8 cellular contexts compared by ENCODE assay signal in the genomic region with DNA sequence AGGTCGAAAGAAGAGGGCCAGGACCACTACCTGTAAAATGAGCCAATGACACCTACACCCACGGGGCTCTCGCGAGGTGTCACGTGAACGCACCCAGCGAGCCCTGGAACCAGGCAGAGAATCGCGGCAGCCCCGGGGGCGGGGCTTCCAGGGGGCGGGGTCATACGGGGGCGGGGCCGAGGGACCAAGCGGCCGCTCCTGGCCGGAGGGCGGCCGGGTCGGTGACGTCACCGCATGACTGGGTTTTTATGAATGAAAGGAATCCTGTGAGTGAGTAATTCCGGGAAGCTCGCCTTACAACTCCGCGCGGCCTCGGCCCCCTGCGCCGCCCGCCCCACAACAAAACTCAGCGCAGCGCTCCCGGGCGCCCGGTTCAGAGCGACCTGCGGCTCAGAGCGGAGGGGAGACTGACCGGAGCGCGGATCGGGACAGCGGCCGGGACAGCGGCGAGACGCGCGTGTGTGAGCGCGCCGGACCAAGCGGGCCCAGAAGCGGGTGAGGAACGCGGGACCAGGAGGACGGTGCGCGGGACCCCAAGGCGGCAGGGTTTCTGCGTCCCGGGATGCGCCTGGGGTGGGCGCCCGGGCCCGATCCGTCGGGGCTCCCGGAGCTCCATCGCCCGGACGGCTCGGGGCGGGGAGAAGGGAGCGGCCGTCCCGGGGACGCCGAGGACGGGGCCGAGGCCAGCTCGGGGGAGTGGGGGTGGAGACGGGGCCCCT. TPM values are rescaled to one million over a fixed set of nuclear protein-coding genes. Genes with fewer than 3 reads are reported as not detected.
A peak's percentile ranks its signal among the peaks of the same experiment; 100 is the strongest.
DNase-seq lines count a peak whose midpoint lies in the region; ATAC-seq and TF ChIP-seq lines count a peak whose summit lies in the region.

A gene (plus strand): TSS at position 277 of the 719 bp plus-strand sequence. CDS start 11,860 bp downstream, outside the sequence.

- peaks cover 18% of the 10 kb centered on the region; the same call in 1 of the 2 replicates for H3F3A ChIP-seq in PC-9 (ENCODE audit: insufficient read depth, low read depth)

- H3K79me2 ChIP-seq in PC-9 (ENCODE audit: low read depth) = peaks cover 45% of the 10 kb centered on the region

- H3K9ac ChIP-seq in muscle layer of colon (ENCODE audit: low read length) = peak within 1 kb of the TSS; percentile 41

- peaks cover 14% of the 10 kb centered on the region for H3K4me1 ChIP-seq in PC-9 (replicated peaks; ENCODE audit: insufficient read depth)
- H3K4me1 ChIP-seq in muscle layer of colon (ENCODE audit: insufficient read depth, low read length) = peaks cover 37% of the 10 kb centered on the region

- H2AFZ ChIP-seq in PC-9 = peak within 1 kb of the TSS; percentile 72

- H3K9me2 ChIP-seq in PC-9 (ENCODE audit: insufficient read depth) = no peaks in the 10 kb centered on the region

- DNase-seq in COR-L47 (lab: John Stamatoyannopoulos, UW) (peak; percentile 79), HuH-7.5 (ENCODE audit: low spot score) (peak; percentile 81), PC-9 (peak; percentile 95 to 97)
- DNase-seq in activated T-cell treated with anti-CD3 and anti-CD28 coated beads, Interleukin-2, amount 50 U/mL, for 48 hours = peak; percentile 96 to 97
- DNase-seq in stimulated activated CD8-positive, alpha-beta memory T cell treated with anti-CD3 and anti-CD28 coated beads, Interleukin-4, amount 100 ng/mL, for 48 hours = peak; percentile 96

- H3K27me3 ChIP-seq in PC-9 (ENCODE audit: insufficient read depth, low read depth) (no peaks in the 10 kb centered on the region), muscle layer of colon (ENCODE audit: control insufficient read depth in 1 of 2, insufficient read depth in 2 of 2, low read length in 2 of 2) (no peaks in the 10 kb centered on the region)

- H3K36me3 ChIP-seq in PC-9 (ENCODE audit: low read depth) (0 out of 2 replicates have a peak, but pooled peaks cover 5% of the 10 kb centered on the region), muscle layer of colon (ENCODE audit: insufficient read depth, low read length) (no peaks in the 10 kb centered on the region)

- BruUV-seq in PC-9 (replicated peaks; lab: Mats Ljungman, UMichigan) = no TSS peak

- POLR2A ChIA-PET in PC-9 (lab: Charles Lee; ENCODE audit: unreplicated experiment) = interaction anchor here (0.5 to 0.8 kb wide), 12 partner anchors 15 to 197 kb away, joined by 3 to 12 read pairs (median 5); no protein-coding TSS in a partner anchor

- ATAC-seq in GM21367 (IDR thresholded peaks at IDR 0.05; ENCODE audit: unreplicated experiment) = peak; percentile 35
- peak; percentile 75 for ATAC-seq in esophagus mucosa

- CTCF ChIA-PET in PC-9 (lab: Charles Lee) = interaction anchor here (0.7 to 1.4 kb wide), 2 partner anchors 148 to 150 kb away, joined by 7 to 8 read pairs; no protein-coding TSS in a partner anchor

- H3K9me3 ChIP-seq in PC-9 (ENCODE audit: insufficient read depth, low read depth) (no peaks in the 10 kb centered on the region), muscle layer of colon (ENCODE audit: low read length) (no peaks in the 10 kb centered on the region)

- intact Hi-C loops in PC-9 (cut with micrococcal nuclease; ENCODE audit: unreplicated experiment) = loop anchor here (1.0 to 10.0 kb wide), 7 partner anchors 21 to 147 kb away; a partner anchor contains a TSS

- H3K27ac ChIP-seq in PC-9 (peak within 1 kb of the TSS; percentile 91), muscle layer of colon (ENCODE audit: low read depth, low read length) (peak within 1 kb of the TSS; percentile 86)

- H3K4me2 ChIP-seq in PC-9 = peak within 1 kb of the TSS; percentile 89

- H3K4me3 ChIP-seq in PC-9 = peak within 1 kb of the TSS; percentile 93
- peak within 1 kb of the TSS; percentile 77 to 80 for H3K4me3 ChIP-seq in muscle layer of colon (ENCODE audit: low read depth in 1 of 2, low read length in 2 of 2)

- H4K20me1 ChIP-seq in PC-9 (ENCODE audit: insufficient read depth) = peaks cover 41% of the 10 kb centered on the region

- TF ChIP-seq CTCF in PC-9 (conservative IDR thresholded peaks at IDR 0.05) = no peak

RNA-seq across cellular contexts. Expression of the gene that starts here (rescaled TPM):
- total RNA-seq in PC-9 (2021) = 27.9 and 41.8 TPM in 2 replicates
- total RNA-seq in esophagus mucosa = 35.6 TPM

Comparison
In these comparisons a context has a peak if more than half of its experiments do, and no peak if none do; other contexts are left out.
1. Peak in every context shown above with its lines: DNase-seq, ATAC-seq, H3K4me3 ChIP-seq and H3K27ac ChIP-seq.